In the genomic region with DNA sequence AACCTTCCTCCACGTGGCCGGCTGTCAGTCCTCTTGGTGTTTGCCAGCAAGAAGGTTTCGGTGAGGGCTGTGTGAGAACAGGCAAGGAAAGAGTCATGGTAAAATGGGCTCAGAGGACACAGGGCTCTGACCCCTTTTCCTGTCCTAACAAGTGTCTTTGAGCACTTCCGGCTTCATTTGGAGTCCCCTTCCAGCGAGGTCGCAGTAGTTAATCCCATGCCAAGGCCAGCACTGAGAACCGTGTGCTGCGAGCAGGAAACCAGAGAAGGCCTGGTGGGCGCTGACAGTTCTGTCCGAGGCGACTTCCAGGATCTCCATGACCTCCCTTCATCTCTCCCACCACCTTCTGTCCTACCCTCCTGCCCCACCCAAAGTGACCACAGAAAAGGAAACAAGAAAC, we compare ENCODE assay signal across 16 cellular contexts.
DNase-seq lines count a peak whose midpoint lies in the region; ATAC-seq and TF ChIP-seq lines count a peak whose summit lies in the region.
"Had no signal": no experiment of that assay in that cellular context is flagged by ENCODE, and none has a peak within 500 bp of the region (broad histone marks: within the 10 kb centered on the region; RNA-seq: fewer than 3 reads in every experiment).

No MANE protein-coding gene starts in this region.

- no peak for TF ChIP-seq RAD21 in IMR-90 (IDR thresholded peaks at IDR 0.05; ENCODE audit: low read length)
- TF ChIP-seq RAD21 in liver (IDR thresholded peaks at IDR 0.05): peak in 1 of 2 donors; percentile 40

- H3K79me1 ChIP-seq in IMR-90 (ENCODE audit: low read depth in 1 of 2, low read length in 2 of 2): peaks cover 21 to 44% of the 10 kb centered on the region in 2 experiments

- H3K4ac ChIP-seq in IMR-90 (ENCODE audit: low read depth, low read length): no peak overlapping the region

- ATAC-seq in IMR-90 (ENCODE audit: low read depth): no peak
- ATAC-seq in psoas muscle: no peak
- ATAC-seq in HG02610 (IDR thresholded peaks at IDR 0.05; ENCODE audit: unreplicated experiment): no peak
- ATAC-seq: HCT116 had no signal

- H3K18ac ChIP-seq in IMR-90 (ENCODE audit: low read depth, low read length): no peak overlapping the region

- peaks cover 13% of the 10 kb centered on the region for H3K9me1 ChIP-seq in IMR-90 (ENCODE audit: insufficient read depth, low read length)

- DNase-seq in CMK (ENCODE audit: low read depth) (peak; percentile 42), IMR-90 (no peak), psoas muscle (no peak), GM13976 (ENCODE audit: low spot score) (no peak), vagina (ENCODE audit: extremely low spot score in 2 of 2) (no peak)
- DNase-seq: 8988T; CD4-positive, alpha-beta memory T cell; DMS 273 treated with DMSO at 0.1 percent for 48 hours; DMS53; GOT3; H7; HFFc6 had no signal

- no peak overlapping the region for H4K91ac ChIP-seq in IMR-90 (ENCODE audit: insufficient read depth, low read depth, low read length)

- H2BK120ac ChIP-seq in IMR-90 (ENCODE audit: low read depth, low read length): no peak overlapping the region

- TF ChIP-seq POLR2A in IMR-90 (IDR thresholded peaks at IDR 0.05; ENCODE audit: low read depth, low read length) (no peak), vagina (IDR thresholded peaks at IDR 0.05) (no peak)

- H3K4me3 ChIP-seq in IMR-90 (ENCODE audit: insufficient read depth, low read depth, low read length) (no peak overlapping the region), liver (ENCODE audit: low read depth in 1 of 3, low read length in 3 of 3) (no peak overlapping the region), psoas muscle (no peak overlapping the region), vagina (no peak overlapping the region)
- H3K4me3 ChIP-seq: BLaER1 had no signal

- no peak overlapping the region for H3K27ac ChIP-seq in IMR-90 (ENCODE audit: insufficient read depth, low read length)
- H3K27ac ChIP-seq in liver (ENCODE audit: low read depth in 1 of 2, low read length in 2 of 2): peak overlapping the region in 1 of 2 donors; percentile 20
- H3K27ac ChIP-seq in psoas muscle: peak overlapping the region; percentile 5
- H3K27ac ChIP-seq in vagina: no peak overlapping the region
- H3K27ac ChIP-seq: BLaER1 had no signal

- no peak overlapping the region for H2BK15ac ChIP-seq in IMR-90 (ENCODE audit: low read depth, low read length)

- CTCF ChIA-PET in IMR-90 (lab: Yijun Ruan, JAX): no interaction called here

- peaks cover 29% of the 10 kb centered on the region for H3K4me1 ChIP-seq in IMR-90 (ENCODE audit: control insufficient read depth, insufficient read depth, low read length)
- peaks cover 8 to 17% (median 16%) of the 10 kb centered on the region in 4 donors for H3K4me1 ChIP-seq in liver (ENCODE audit: control insufficient read depth in 4 of 4, insufficient read depth in 4 of 4, low read length in 3 of 4)
- peaks cover 34% of the 10 kb centered on the region for H3K4me1 ChIP-seq in psoas muscle
- H3K4me1 ChIP-seq in vagina: peaks cover 24% of the 10 kb centered on the region

- dilution Hi-C loops in IMR-90 (cut with HindIII; ENCODE audit: low sequenced_read_pairs, unreplicated experiment): no loop called here

- no peak overlapping the region for H2AFZ ChIP-seq in IMR-90 (replicated peaks; ENCODE audit: low read length, poor library complexity)

- no peak overlapping the region for H3K4me2 ChIP-seq in IMR-90 (ENCODE audit: low read depth, low read length)
- H3K4me2 ChIP-seq: BLaER1 had no signal

- H3K23ac ChIP-seq in IMR-90 (ENCODE audit: low read depth, low read length): no peak overlapping the region

- in situ Hi-C loops in IMR-90 (cut with MboI; ENCODE audit: low sequenced_read_pairs) (no loop called here), GM13976 (cut with MboI; ENCODE audit: low sequenced_read_pairs, unreplicated experiment) (no loop called here)

- H3K9me3 ChIP-seq in IMR-90 (ENCODE audit: control insufficient read depth, insufficient read depth, low read length): no peaks in the 10 kb centered on the region
- no peaks in the 10 kb centered on the region for H3K9me3 ChIP-seq in liver (ENCODE audit: control insufficient read depth in 4 of 4, low read length in 3 of 4)
- H3K9me3 ChIP-seq in psoas muscle: no peaks in the 10 kb centered on the region
- no peaks in the 10 kb centered on the region for H3K9me3 ChIP-seq in vagina
- H3K9me3 ChIP-seq: BLaER1 had no signal

- H3K36me3 ChIP-seq in IMR-90 (ENCODE audit: control insufficient read depth, insufficient read depth, low read length): peaks cover 2% of the 10 kb centered on the region; the same call in 1 of the 2 replicates
- peaks cover 0 to 4% (median 0%) of the 10 kb centered on the region in 4 donors for H3K36me3 ChIP-seq in liver (ENCODE audit: control insufficient read depth in 4 of 4, insufficient read depth in 3 of 4, low read depth in 1 of 4, low read length in 3 of 4)
- H3K36me3 ChIP-seq in psoas muscle (ENCODE audit: insufficient read depth in 1 of 2, low read depth in 1 of 2): peaks cover 0 to 5% of the 10 kb centered on the region in 2 donors
- H3K36me3 ChIP-seq in vagina: no peaks in the 10 kb centered on the region
- H3K36me3 ChIP-seq: BLaER1 had no signal

- peaks cover 13% of the 10 kb centered on the region for H4K20me1 ChIP-seq in IMR-90 (ENCODE audit: insufficient read depth, low read length)
- H4K20me1 ChIP-seq: BLaER1 had no signal

- intact Hi-C loops in IMR-90 (cut with micrococcal nuclease) (loop anchor here (5.0 kb wide), 1 partner anchor 297 kb away; no protein-coding TSS in a partner anchor), psoas muscle (cut with DNase I) (no loop called here), vagina (cut with DNase I) (no loop called here)

- H2BK20ac ChIP-seq in IMR-90 (ENCODE audit: low read depth, low read length): no peak overlapping the region

- TF ChIP-seq CTCF in IMR-90 (conservative IDR thresholded peaks at IDR 0.05; ENCODE audit: low read depth, low read length) (no peak), liver (IDR thresholded peaks at IDR 0.05; ENCODE audit: low read depth, low read length, missing input control) (no peak), psoas muscle (IDR thresholded peaks at IDR 0.05) (no peak), GM13976 (IDR thresholded peaks at IDR 0.05; ENCODE audit: borderline replicate concordance, control extremely low read depth, extremely low read depth, insufficient read depth, missing control alignments) (no peak), vagina (IDR thresholded peaks at IDR 0.05) (no peak)

- H3K14ac ChIP-seq in IMR-90 (replicated peaks; ENCODE audit: low read depth, low read length): no peak overlapping the region

- no TSS peak for BruUV-seq in IMR-90 (replicated peaks; lab: Mats Ljungman, UMichigan)

- H3K56ac ChIP-seq in IMR-90 (ENCODE audit: extremely low read depth, insufficient read depth, low read length): no peak overlapping the region

- peak overlapping the region; percentile 16; the same call in 1 of the 2 replicates for H2AK5ac ChIP-seq in IMR-90 (ENCODE audit: low read depth, low read length)

- H3K27me3 ChIP-seq in IMR-90 (ENCODE audit: control insufficient read depth, insufficient read depth, low read length): no peaks in the 10 kb centered on the region
- no peaks in the 10 kb centered on the region for H3K27me3 ChIP-seq in liver (ENCODE audit: control insufficient read depth in 4 of 4, insufficient read depth in 4 of 4, low read length in 3 of 4)
- no peaks in the 10 kb centered on the region for H3K27me3 ChIP-seq in psoas muscle (ENCODE audit: insufficient read depth in 3 of 3, low read length in 2 of 3)
- H3K27me3 ChIP-seq in vagina: no peaks in the 10 kb centered on the region
- H3K27me3 ChIP-seq: BLaER1 had no signal

- 92% methylated on average over 5 of the region's 11 CpGs; no CpG with 5 or more reads in 1 of the 2 experiments for WGBS in IMR-90 (ENCODE audit: extremely low coverage in 2 of 2, insufficient read length in 1 of 2), 2 experiments
- WGBS in liver: 81% methylated on average over 11 of the region's 11 CpGs
- WGBS in psoas muscle, 3 donors: 63 to 86% (median 64%) methylated on average over 11 of the region's 11 CpGs

- no peak overlapping the region for H3K9ac ChIP-seq in IMR-90 (ENCODE audit: low read depth, low read length)
- H3K9ac ChIP-seq in liver (ENCODE audit: low read depth in 1 of 2, low read length in 2 of 2): no peak overlapping the region
- H3K9ac ChIP-seq: BLaER1 had no signal

- H2AK9ac ChIP-seq in IMR-90 (replicated peaks; ENCODE audit: low read depth, low read length, poor library complexity): no peak overlapping the region

- POLR2A ChIA-PET in IMR-90 (lab: Charles Lee; ENCODE audit: unreplicated experiment): no interaction called here

- H4K8ac ChIP-seq in IMR-90 (ENCODE audit: low read depth in 2 of 2, low read length in 2 of 2): no peak overlapping the region

- no peak overlapping the region for H4K5ac ChIP-seq in IMR-90 (ENCODE audit: low read depth, low read length)

- H2BK5ac ChIP-seq in IMR-90 (ENCODE audit: low read depth, low read length, poor library complexity, severe bottlenecking): no peak overlapping the region

TF ChIP-seq in IMR-90, 13 proteins besides CTCF, POLR2A, EP300 and RAD21 (continues in another document):
- no peak for TF ChIP-seq MAFK (IDR thresholded peaks at IDR 0.05; ENCODE audit: low read depth, low read length)
- TF ChIP-seq, protein P1, sequence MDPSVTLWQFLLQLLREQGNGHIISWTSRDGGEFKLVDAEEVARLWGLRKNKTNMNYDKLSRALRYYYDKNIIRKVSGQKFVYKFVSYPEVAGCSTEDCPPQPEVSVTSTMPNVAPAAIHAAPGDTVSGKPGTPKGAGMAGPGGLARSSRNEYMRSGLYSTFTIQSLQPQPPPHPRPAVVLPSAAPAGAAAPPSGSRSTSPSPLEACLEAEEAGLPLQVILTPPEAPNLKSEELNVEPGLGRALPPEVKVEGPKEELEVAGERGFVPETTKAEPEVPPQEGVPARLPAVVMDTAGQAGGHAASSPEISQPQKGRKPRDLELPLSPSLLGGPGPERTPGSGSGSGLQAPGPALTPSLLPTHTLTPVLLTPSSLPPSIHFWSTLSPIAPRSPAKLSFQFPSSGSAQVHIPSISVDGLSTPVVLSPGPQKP (IDR thresholded peaks at IDR 0.05; ENCODE audit: borderline replicate concordance, low read depth, low read length): no peak
- no peak for TF ChIP-seq MAZ (IDR thresholded peaks at IDR 0.05; ENCODE audit: borderline replicate concordance, low read depth, low read length)

TF ChIP-seq in liver, 16 proteins besides CTCF, POLR2A, EP300 and RAD21 (continues in another document):
- TF ChIP-seq RXRA (IDR thresholded peaks at IDR 0.05): peak in 1 of 2 donors; percentile 48
- peak; percentile 53 for TF ChIP-seq SP1 (IDR thresholded peaks at IDR 0.05)
- no peak for TF ChIP-seq FOXA2 (IDR thresholded peaks at IDR 0.05)
- no peak for TF ChIP-seq HNF4G (IDR thresholded peaks at IDR 0.05)
- no peak for TF ChIP-seq EGR1 (IDR thresholded peaks at IDR 0.05; ENCODE audit: low read depth in 2 of 2)
- TF ChIP-seq, protein P2, sequence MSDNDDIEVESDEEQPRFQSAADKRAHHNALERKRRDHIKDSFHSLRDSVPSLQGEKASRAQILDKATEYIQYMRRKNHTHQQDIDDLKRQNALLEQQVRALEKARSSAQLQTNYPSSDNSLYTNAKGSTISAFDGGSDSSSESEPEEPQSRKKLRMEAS (IDR thresholded peaks at IDR 0.05): no peak
- no peak for TF ChIP-seq JUND (IDR thresholded peaks at IDR 0.05)
- TF ChIP-seq HNF4A (conservative IDR thresholded peaks at IDR 0.05): no peak
- TF ChIP-seq GABPA (IDR thresholded peaks at IDR 0.05 in 1 of 2, conservative IDR thresholded peaks at IDR 0.05 in 1 of 2): peak in 1 of 2 donors; percentile 32
- peak; percentile 99 for TF ChIP-seq NR2F2 (IDR thresholded peaks at IDR 0.05)
